Comparison of ENCODE assay signal across 26 cellular contexts in the genomic region with DNA sequence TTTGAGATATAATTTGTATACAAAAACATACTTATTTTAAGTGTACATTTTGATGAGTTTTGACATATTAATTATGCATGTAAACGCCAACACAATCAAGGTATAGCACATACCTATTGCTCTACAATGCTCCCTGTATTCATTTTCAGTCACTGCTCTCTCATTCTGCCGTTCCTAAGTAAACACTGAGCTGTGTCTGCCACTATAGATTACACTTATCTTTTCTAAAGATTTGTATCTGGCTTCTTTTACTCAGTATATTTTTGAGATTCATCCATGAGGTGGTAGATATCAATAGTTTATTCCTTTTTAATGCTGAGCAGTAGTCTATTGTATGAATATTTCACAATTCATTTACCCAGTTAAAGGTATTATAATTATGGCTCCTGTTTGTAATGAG.
"Had no signal": no experiment of that assay in that cellular context is flagged by ENCODE, and none has a peak within 500 bp of the region (broad histone marks: within the 10 kb centered on the region; RNA-seq: fewer than 3 reads in every experiment).

No MANE protein-coding gene starts in this region.

- H3K9me3 ChIP-seq: stomach, suprapubic skin, testis, thoracic aorta, thyroid gland, tibial artery, tibial nerve, transverse colon, upper lobe of left lung, upper lobe of right lung, uterus, vagina had no signal

- H3K27ac ChIP-seq: stomach, suprapubic skin, testis, thoracic aorta, thyroid gland, tibial artery, tibial nerve, transverse colon, upper lobe of left lung, upper lobe of right lung, uterus, vagina had no signal

- FAIRE-seq: urothelium cell line had no signal

- DNase-seq: stimulated activated CD4-positive, alpha-beta T cell treated with anti-CD3 and anti-CD28 coated beads, Interleukin-2, amount 100 ng/mL, for 48 hours; stimulated activated CD4-positive, alpha-beta T cell treated with anti-CD3 and anti-CD28 coated beads, Interleukin-4, amount 100 ng/mL, for 1 hour; stimulated activated CD4-positive, alpha-beta T cell treated with anti-CD3 and anti-CD28 coated beads, Interleukin-4, amount 100 ng/mL, for 24 hours; stimulated activated CD4-positive, alpha-beta T cell treated with anti-CD3 and anti-CD28 coated beads, Interleukin-4, amount 100 ng/mL, for 4 hours; stimulated activated CD8-positive, alpha-beta memory T cell treated with anti-CD3 and anti-CD28 coated beads, Interleukin-4, amount 100 ng/mL, for 48 hours; stimulated activated naive B cell treated with anti-CD40 and anti-IgM and Interleukin-4, amounts not matched to agents 10 μg/mL and 1 μg/mL and 100 μg/mL, for 72 hours; stimulated activated naive CD4-positive, alpha-beta T cell; stimulated activated naive CD4-positive, alpha-beta T cell treated with Interleukin-2 at 50 U/mL for 16 hours; stimulated activated naive CD8-positive, alpha-beta T cell treated with anti-CD3 and anti-CD28 coated beads, Interleukin-15, amount 100 ng/mL, for 72 hours; stimulated activated naive CD8-positive, alpha-beta T cell treated with anti-CD3 and anti-CD28 coated beads, Interleukin-15, Interleukin-2, amounts not matched to agents 100 U/mL and 50 U/mL, for 24 hours; stomach; substantia nigra; testis; thyroid gland; tibial artery; transverse colon; upper lobe of left lung; upper lobe of right lung; uterus had no signal

- ATAC-seq: stimulated activated effector memory CD8-positive, alpha-beta T cell treated with anti-CD3 and anti-CD28 coated beads, Interleukin-12 subunit alpha, Interleukin-12 subunit beta, amount 100 ng/mL, for 72 hours; stimulated activated memory B cell treated with anti-CD40 and anti-IgM and Interleukin-4, amounts not matched to agents 10 μg/mL and 1 μg/mL and 100 μg/mL, for 72 hours; stimulated activated naive B cell treated with anti-CD40 and anti-IgM and Interleukin-4, amounts not matched to agents 10 μg/mL and 1 μg/mL and 100 μg/mL, for 72 hours; stimulated activated naive CD8-positive, alpha-beta T cell treated with anti-CD3 and anti-CD28 coated beads, Interleukin-15, amount 100 ng/mL, for 72 hours; stimulated activated naive CD8-positive, alpha-beta T cell treated with anti-CD3 and anti-CD28 coated beads, Interleukin-15, Interleukin-2, amounts not matched to agents 100 U/mL and 50 U/mL, for 24 hours; upper lobe of right lung had no signal

- H3K4me1 ChIP-seq: stomach, suprapubic skin, testis, thyroid gland, tibial artery, tibial nerve, transverse colon, upper lobe of left lung, upper lobe of right lung, uterus, vagina had no signal

- H3K4me3 ChIP-seq: stomach, suprapubic skin, testis, thoracic aorta, thyroid gland, tibial artery, tibial nerve, transverse colon, upper lobe of left lung, upper lobe of right lung, uterus, vagina had no signal

- H3K36me3 ChIP-seq: uterus had no signal

- H3K27me3 ChIP-seq: stomach, suprapubic skin, testis, thyroid gland, tibial artery, tibial nerve, transverse colon, upper lobe of left lung, upper lobe of right lung, uterus, vagina had no signal
